9 cellular contexts compared by ENCODE assay signal in the genomic region with DNA sequence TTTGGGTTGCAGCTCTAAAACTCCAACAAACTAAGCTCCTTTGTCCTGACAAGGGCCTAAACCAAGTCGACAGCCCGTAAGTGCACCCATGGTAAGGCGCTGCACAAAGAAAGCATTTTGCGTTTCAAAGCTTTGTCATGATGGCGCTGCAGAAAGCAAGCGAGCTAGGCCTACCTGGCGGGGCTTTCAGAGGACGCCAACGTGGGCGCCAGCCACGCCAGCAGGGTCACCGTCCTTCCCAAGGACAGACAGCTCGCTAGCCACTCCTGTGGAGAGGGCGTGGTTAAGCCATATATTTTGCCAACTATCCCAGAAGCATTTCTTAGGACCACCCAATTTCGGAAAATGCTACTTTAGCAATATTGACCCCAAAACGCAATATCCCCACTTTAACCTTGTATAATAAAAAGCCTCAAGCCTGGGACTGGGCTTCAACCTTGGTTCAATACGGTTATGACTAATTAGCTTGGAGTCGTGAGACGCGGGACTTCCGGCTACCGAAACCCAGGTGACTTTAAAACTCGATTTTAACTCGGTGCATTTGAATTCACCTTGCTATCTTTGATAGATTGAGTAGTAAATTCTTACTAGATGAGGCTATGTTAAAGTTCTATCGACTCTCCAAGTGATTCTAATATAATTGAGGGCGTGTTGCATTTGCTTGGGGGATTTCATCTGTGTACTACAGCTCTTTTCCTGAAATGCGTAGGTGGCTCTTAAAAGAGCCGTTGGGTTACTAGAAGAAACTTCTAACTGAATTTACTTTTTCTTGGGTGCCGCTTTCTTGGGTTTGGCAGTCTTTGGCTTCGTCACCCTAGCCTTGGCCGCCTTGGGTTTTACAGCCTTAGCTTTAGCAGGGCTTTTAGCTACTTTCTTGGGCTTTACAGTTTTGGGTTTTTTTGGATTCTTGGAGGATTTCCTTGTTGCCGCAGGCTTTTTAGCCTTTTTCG. TPM values are rescaled to one million over a fixed set of nuclear protein-coding genes. Genes with fewer than 3 reads are reported as not detected.
DNase-seq lines count a peak whose midpoint lies in the region; ATAC-seq, FAIRE-seq and TF ChIP-seq lines count a peak whose summit lies in the region.
"Had no signal": no experiment of that assay in that cellular context is flagged by ENCODE, and none has a peak within 500 bp of the region (broad histone marks: within the 10 kb centered on the region; RNA-seq: fewer than 3 reads in every experiment).

No MANE protein-coding gene starts in this region.

- TF ChIP-seq POLR2A in endothelial cell of umbilical vein (IDR thresholded peaks at IDR 0.05; ENCODE audit: low read depth, low read length), result no peak

- peak overlapping the region in 7 of 10 donors; percentile 24 to 91 (median 77) for H3K27ac Mint-ChIP-seq in naive thymus-derived CD8-positive, alpha-beta T cell

- H3K27me3 ChIP-seq in A673 (replicated peaks; ENCODE audit: insufficient read depth, low read depth, low read length, poor library complexity) (no peaks in the 10 kb centered on the region), PC-9 (ENCODE audit: insufficient read depth, low read depth) (no peaks in the 10 kb centered on the region), endothelial cell of umbilical vein (ENCODE audit: control insufficient read depth in 2 of 2, insufficient read depth in 2 of 2, low read length in 2 of 2) (no peaks in the 10 kb centered on the region)

- H3K4me3 ChIP-seq in A673 (ENCODE audit: low read depth, low read length, poor library complexity, severe bottlenecking), result peak overlapping the region; percentile 39
- H3K4me3 ChIP-seq in PC-9, result peak overlapping the region; percentile 30; the same call in 1 of the 2 replicates
- H3K4me3 ChIP-seq in endothelial cell of umbilical vein (replicated peaks in 1 of 3; ENCODE audit: insufficient read depth in 1 of 3, low read depth in 1 of 3, low read length in 3 of 3), result peak overlapping the region in 2 of 3 experiments; percentile 15 to 37

- CTCF ChIA-PET in A673 (lab: Charles Lee) (interaction anchor here (0.6 to 1.7 kb wide), 4 partner anchors 9 to 414 kb away, joined by 3 to 8 read pairs (median 6); no protein-coding TSS in a partner anchor), PC-9 (lab: Charles Lee) (interaction anchor here (0.6 to 1.0 kb wide), 7 partner anchors 10 to 1591 kb away, joined by 3 to 14 read pairs (median 4); no protein-coding TSS in a partner anchor), endothelial cell of umbilical vein (lab: Charles Lee) (interaction anchor here (1.0 to 3.4 kb wide), 10 partner anchors 9 to 1117 kb away, joined by 3 to 33 read pairs (median 8); a partner anchor contains a TSS)

- H3K27me3 Mint-ChIP-seq in naive thymus-derived CD8-positive, alpha-beta T cell, result no peaks in the 10 kb centered on the region

- H3K27ac ChIP-seq in A673 (ENCODE audit: low read depth, low read length, poor library complexity, severe bottlenecking) (peak overlapping the region; percentile 67), PC-9 (no peak overlapping the region), endothelial cell of umbilical vein (ENCODE audit: insufficient read depth, low read depth, low read length) (peak overlapping the region; percentile 0)

- no peaks in the 10 kb centered on the region for H3K36me3 Mint-ChIP-seq in naive thymus-derived CD8-positive, alpha-beta T cell

- H3K9me3 ChIP-seq in A673 (ENCODE audit: low read depth, low read length, poor library complexity, severe bottlenecking) (no peaks in the 10 kb centered on the region), PC-9 (ENCODE audit: insufficient read depth, low read depth) (no peaks in the 10 kb centered on the region), endothelial cell of umbilical vein (replicated peaks; ENCODE audit: control insufficient read depth, insufficient read depth, low read length) (no peaks in the 10 kb centered on the region)
- H3K9me3 ChIP-seq: Caco-2 had no signal

- H3K36me3 ChIP-seq in A673 (ENCODE audit: insufficient read depth, low read length, poor library complexity, severe bottlenecking) (no peaks in the 10 kb centered on the region), PC-9 (ENCODE audit: low read depth) (no peaks in the 10 kb centered on the region), endothelial cell of umbilical vein (ENCODE audit: control insufficient read depth in 2 of 2, extremely low read depth in 1 of 2, insufficient read depth in 2 of 2, low read length in 2 of 2) (no peaks in the 10 kb centered on the region)

- POLR2A ChIA-PET in A673 (lab: Charles Lee; ENCODE audit: low non-redundant PET) (interaction anchor here (0.6 to 1.2 kb wide), 9 partner anchors 9 to 1864 kb away, joined by 3 to 8 read pairs (median 5); a partner anchor contains a TSS), PC-9 (lab: Charles Lee; ENCODE audit: unreplicated experiment) (interaction anchor here (0.6 to 1.0 kb wide), 14 partner anchors 10 to 766 kb away, joined by 3 to 19 read pairs (median 6); a partner anchor contains a TSS), endothelial cell of umbilical vein (lab: Charles Lee) (interaction anchor here (0.6 to 3.0 kb wide), 8 partner anchors 10 to 1821 kb away, joined by 3 to 26 read pairs (median 6); a partner anchor contains a TSS)
- POLR2A ChIA-PET in naive thymus-derived CD8-positive, alpha-beta T cell (lab: Charles Lee), result interaction anchor here (0.6 to 11.6 kb wide), 14 partner anchors 9 to 1689 kb away, joined by 3 to 255 read pairs (median 4); a partner anchor contains a TSS

- H3K9ac ChIP-seq in endothelial cell of umbilical vein (replicated peaks; ENCODE audit: extremely low read depth, insufficient read depth, low read length), result peak overlapping the region; percentile 40

- FAIRE-seq in endothelial cell of umbilical vein (lab: Jason Lieb, UNC), result peak; percentile 31

- H2AFZ ChIP-seq in PC-9, result peak overlapping the region; percentile 79
- peak overlapping the region; percentile 60 for H2AFZ ChIP-seq in endothelial cell of umbilical vein (ENCODE audit: low read depth, low read length)

- H3K9me3 Mint-ChIP-seq in naive thymus-derived CD8-positive, alpha-beta T cell, result peaks cover 0 to 10% (median 0%) of the 10 kb centered on the region in 9 donors

- H3K4me1 ChIP-seq in A673 (ENCODE audit: insufficient read depth, low read length, poor library complexity, severe bottlenecking) (peaks cover 9% of the 10 kb centered on the region), PC-9 (replicated peaks; ENCODE audit: insufficient read depth) (no peaks in the 10 kb centered on the region), endothelial cell of umbilical vein (ENCODE audit: control insufficient read depth, extremely low read depth, insufficient read depth, low read length) (peaks cover 15% of the 10 kb centered on the region)

- peak overlapping the region in 6 of 10 donors; percentile 70 to 83 (median 76) for H3K4me3 Mint-ChIP-seq in naive thymus-derived CD8-positive, alpha-beta T cell

- H3F3A ChIP-seq in PC-9 (ENCODE audit: insufficient read depth, low read depth), result peaks cover 19% of the 10 kb centered on the region

- intact Hi-C loops in A673 (cut with micrococcal nuclease; ENCODE audit: unreplicated experiment), result no loop called here
- intact Hi-C loops in PC-9 (cut with micrococcal nuclease; ENCODE audit: unreplicated experiment), result no loop called here
- intact Hi-C loops in endothelial cell of umbilical vein (cut with micrococcal nuclease), result loop anchor here (1.0 to 2.0 kb wide), 3 partner anchors 13 to 54 kb away; partner anchors contain the start of gene TRIM38

- BruUV-seq in A673 (replicated peaks; lab: Mats Ljungman, UMichigan) (no TSS peak), PC-9 (replicated peaks; lab: Mats Ljungman, UMichigan) (no TSS peak), endothelial cell of umbilical vein (replicated peaks; lab: Mats Ljungman, UMichigan) (no TSS peak)

- no peak for TF ChIP-seq CTCF in A673 (conservative IDR thresholded peaks at IDR 0.05; ENCODE audit: low read depth, low read length)
- TF ChIP-seq CTCF in PC-9 (conservative IDR thresholded peaks at IDR 0.05), result no peak
- no peak for TF ChIP-seq CTCF in endothelial cell of umbilical vein (IDR thresholded peaks at IDR 0.05; ENCODE audit: extremely low read depth in 1 of 2, insufficient read depth in 1 of 2, low read depth in 1 of 2, low read length in 2 of 2)

- H3K9me2 ChIP-seq in PC-9 (ENCODE audit: insufficient read depth), result no peaks in the 10 kb centered on the region

- peaks cover 3 to 21% (median 12%) of the 10 kb centered on the region in 4 donors for H3K4me1 Mint-ChIP-seq in naive thymus-derived CD8-positive, alpha-beta T cell

- H3K79me2 ChIP-seq in PC-9 (ENCODE audit: low read depth) (no peaks in the 10 kb centered on the region), endothelial cell of umbilical vein (ENCODE audit: control insufficient read depth, insufficient read depth, low read length) (no peaks in the 10 kb centered on the region)

- no peaks in the 10 kb centered on the region for H3K9me1 ChIP-seq in endothelial cell of umbilical vein (replicated peaks; ENCODE audit: control insufficient read depth, extremely low read depth, insufficient read depth, low read length)

- DNase-seq in A673 (ENCODE audit: low spot score) (peak; percentile 56), PC-9 (no peak), endothelial cell of umbilical vein (ENCODE audit: low read depth, low spot score) (peak; percentile 18), NCI-H2107 (lab: John Stamatoyannopoulos, UW) (no peak), iPS-NIHi7 (ENCODE audit: extremely low spot score) (no peak)
- DNase-seq in naive thymus-derived CD8-positive, alpha-beta T cell, result no peak
- DNase-seq in stimulated activated CD4-positive, alpha-beta T cell treated with anti-CD3 and anti-CD28 coated beads, Interleukin-1b, Interleukin-23, amount 100 ng/mL, for 48 hours, result no peak
- DNase-seq: Caco-2 had no signal

- no peak for ATAC-seq in naive thymus-derived CD8-positive, alpha-beta T cell
- no peak for ATAC-seq in GM18511 (IDR thresholded peaks at IDR 0.05; ENCODE audit: unreplicated experiment)

- H3K4me2 ChIP-seq in PC-9, result peak overlapping the region; percentile 64
- peak overlapping the region; percentile 59 for H3K4me2 ChIP-seq in endothelial cell of umbilical vein (ENCODE audit: insufficient read depth, low read length)

- dilution Hi-C loops in endothelial cell of umbilical vein (cut with MboI; ENCODE audit: extremely low pct_ligation_motif_present, low sequenced_read_pairs), result no loop called here

- no peaks in the 10 kb centered on the region for H4K20me1 ChIP-seq in PC-9 (ENCODE audit: insufficient read depth)
- H4K20me1 ChIP-seq in endothelial cell of umbilical vein (replicated peaks; ENCODE audit: control insufficient read depth, extremely low read depth, insufficient read depth, low read length), result no peaks in the 10 kb centered on the region

RNA-seq across cellular contexts. Expression of gene TRIM38, which starts 54.0 kb away (rescaled TPM):
- total RNA-seq in A673 (2021) (8.9 and 9.7 TPM in 2 replicates), PC-9 (2021) (23.6 and 31.3 TPM in 2 replicates), endothelial cell of umbilical vein (13.2 and 13.7 TPM in 2 replicates)
- polyA plus RNA-seq in endothelial cell of umbilical vein, result 4.6 and 5.1 TPM in 2 replicates
- polyA plus RNA-seq in endothelial cell of umbilical vein (2011; cell fraction: cytosol; rRNA removed), result 4.9 and 5.2 TPM in 2 replicates
- polyA plus RNA-seq in endothelial cell of umbilical vein (2011; cell fraction: nucleus; rRNA removed), result 19.5 and 22.4 TPM in 2 replicates
- 5.8 and 8.5 TPM in 2 replicates for polyA plus RNA-seq in endothelial cell of umbilical vein (2012)
- 10.4 and 11.6 TPM in 2 replicates for polyA minus RNA-seq in endothelial cell of umbilical vein
- 3.1 TPM for polyA minus RNA-seq in endothelial cell of umbilical vein (2011; cell fraction: cytosol; rRNA and poly(A)+ RNA removed)
- polyA minus RNA-seq in endothelial cell of umbilical vein (2011; cell fraction: nucleus; rRNA and poly(A)+ RNA removed), result 12.1 and 15.8 TPM in 2 replicates
- 10 to 100 TPM; 28.5 to 29.7 TPM for total RNA-seq in naive thymus-derived CD8-positive, alpha-beta T cell
- 1 to 10 TPM; 4.3 to 7.4 (median 5.9) TPM for polyA plus RNA-seq in naive thymus-derived CD8-positive, alpha-beta T cell

Comparison
In these comparisons a context has a peak if more than half of its experiments do, and no peak if none do; other contexts are left out.
1. DNase-seq: peak in A673 (single experiment) and endothelial cell of umbilical vein (single experiment); none in PC-9 (0 of 2), naive thymus-derived CD8-positive, alpha-beta T cell (0 of 10), NCI-H2107 (single experiment), iPS-NIHi7 (single experiment) and stimulated activated CD4-positive, alpha-beta T cell treated with anti-CD3 and anti-CD28 coated beads, Interleukin-1b, Interleukin-23, amount 100 ng/mL, for 48 hours (single experiment).
2. Peak in every context shown above with its lines, with median percentiles within 50 percentile points of each other: H3K4me3 ChIP-seq.